ENCODE assay signal across 8 cellular contexts in the genomic region with DNA sequence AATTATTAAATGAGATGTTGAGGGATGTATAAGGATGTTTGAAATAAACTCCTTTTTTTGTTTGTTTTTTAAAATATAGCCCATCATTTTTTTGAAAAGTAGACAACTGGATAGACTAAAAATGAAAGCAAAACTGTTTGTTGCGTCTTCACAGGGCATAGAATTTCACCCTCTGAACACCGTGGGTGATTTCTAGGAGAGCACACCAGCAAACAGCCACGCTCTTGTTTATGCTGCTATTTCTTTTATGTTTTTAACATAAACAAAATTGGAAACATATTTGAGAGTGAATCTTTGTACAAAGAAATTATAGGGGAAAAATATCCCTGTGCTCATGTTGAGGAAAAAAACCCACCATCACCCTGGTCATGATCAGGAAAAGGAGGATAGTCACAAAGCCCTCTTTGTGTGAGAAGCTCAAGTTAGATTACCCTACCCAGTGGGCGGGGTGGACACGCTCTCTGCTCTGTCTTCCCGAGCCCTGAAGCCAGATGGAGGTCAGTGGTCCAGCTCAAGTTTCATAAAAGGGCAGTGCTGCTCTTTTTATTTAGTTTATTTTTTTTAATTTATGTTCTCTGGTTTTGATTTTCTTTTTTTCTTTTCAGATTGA.
DNase-seq lines count a peak whose midpoint lies in the region; ATAC-seq and TF ChIP-seq lines count a peak whose summit lies in the region.

No MANE protein-coding gene starts in this region.

- POLR2A ChIA-PET in AG04450 (lab: Yijun Ruan, JAX), result no interaction called here

- H3K4me3 ChIP-seq in AG04450 (ENCODE audit: low read depth, low read length), result peak overlapping the region; percentile 27
- peak overlapping the region; percentile 36 to 38 for H3K4me3 ChIP-seq in duodenal mucosa (ENCODE audit: low read depth in 1 of 2, low read length in 2 of 2)
- no peak overlapping the region for H3K4me3 ChIP-seq in ascending aorta
- no peak overlapping the region for H3K4me3 ChIP-seq in esophagus muscularis mucosa

- H3K27me3 ChIP-seq in AG04450 (ENCODE audit: control insufficient read depth, insufficient read depth, low read length) (no peaks in the 10 kb centered on the region), duodenal mucosa (ENCODE audit: control insufficient read depth in 1 of 2, insufficient read depth in 2 of 2, low read length in 2 of 2) (no peaks in the 10 kb centered on the region), ascending aorta (no peaks in the 10 kb centered on the region), esophagus muscularis mucosa (no peaks in the 10 kb centered on the region)

- TF ChIP-seq EP300 in esophagus muscularis mucosa (IDR thresholded peaks at IDR 0.05), result no peak

- TF ChIP-seq CTCF in AG04450 (IDR thresholded peaks at IDR 0.05; ENCODE audit: low read depth, low read length) (no peak), ascending aorta (IDR thresholded peaks at IDR 0.05) (no peak), esophagus muscularis mucosa (IDR thresholded peaks at IDR 0.05) (no peak)

- H3K9me3 ChIP-seq in AG04450 (ENCODE audit: control insufficient read depth, insufficient read depth, low read length) (no peaks in the 10 kb centered on the region), duodenal mucosa (ENCODE audit: control insufficient read depth in 1 of 2, low read length in 2 of 2) (no peaks in the 10 kb centered on the region), ascending aorta (no peaks in the 10 kb centered on the region), esophagus muscularis mucosa (no peaks in the 10 kb centered on the region)

- H3K27ac ChIP-seq in AG04450 (ENCODE audit: low read depth, low read length) (no peak overlapping the region), duodenal mucosa (ENCODE audit: low read depth, low read length) (no peak overlapping the region), ascending aorta (no peak overlapping the region), esophagus muscularis mucosa (replicated peaks in 1 of 4) (no peak overlapping the region)

- ATAC-seq in GM18502 (IDR thresholded peaks at IDR 0.05; ENCODE audit: poor library complexity, unreplicated experiment), result peak; percentile 94
- ATAC-seq in HG02623 (IDR thresholded peaks at IDR 0.05; ENCODE audit: unreplicated experiment), result peak; percentile 90

- no peak for TF ChIP-seq POLR2A in esophagus muscularis mucosa (IDR thresholded peaks at IDR 0.05; ENCODE audit: low read depth)

- H3K36me3 ChIP-seq in duodenal mucosa (ENCODE audit: control insufficient read depth in 1 of 2, insufficient read depth in 2 of 2, low read length in 2 of 2) (no peaks in the 10 kb centered on the region), ascending aorta (no peaks in the 10 kb centered on the region), esophagus muscularis mucosa (no peaks in the 10 kb centered on the region)

- no peak for DNase-seq in AG04450 (ENCODE audit: low read depth, low spot score)
- peak; percentile 5 for DNase-seq in NCI-H1092 (lab: John Stamatoyannopoulos, UW)
- no peak for DNase-seq in kidney glomerular epithelial cell (lab: John Stamatoyannopoulos, UW)
- no peak for DNase-seq in ascending aorta (ENCODE audit: low spot score in 2 of 2)
- DNase-seq in esophagus muscularis mucosa (ENCODE audit: extremely low spot score), result no peak

- H3K9ac ChIP-seq in duodenal mucosa (ENCODE audit: low read depth in 1 of 2, low read length in 2 of 2), result no peak overlapping the region

- CTCF ChIA-PET in AG04450 (lab: Charles Lee), result no interaction called here

- H3K4me1 ChIP-seq in duodenal mucosa (ENCODE audit: control insufficient read depth in 1 of 2, insufficient read depth in 2 of 2, low read length in 2 of 2), result no peaks in the 10 kb centered on the region
- H3K4me1 ChIP-seq in ascending aorta, result no peaks in the 10 kb centered on the region
- H3K4me1 ChIP-seq in esophagus muscularis mucosa, result no peaks in the 10 kb centered on the region

- WGBS in esophagus muscularis mucosa, result 53% methylated on average over 6 of the region's 6 CpGs

- intact Hi-C loops in ascending aorta (cut with DNase I) (no loop called here), esophagus muscularis mucosa (cut with DNase I) (no loop called here)

Comparison
In these comparisons a context has a peak if more than half of its experiments do, and no peak if none do; other contexts are left out.
1. H3K4me3 ChIP-seq: peak in AG04450 (single experiment) and duodenal mucosa (2 of 2); none in ascending aorta (0 of 2) and esophagus muscularis mucosa (0 of 4).